17 cellular contexts compared by ENCODE assay signal in the genomic region with DNA sequence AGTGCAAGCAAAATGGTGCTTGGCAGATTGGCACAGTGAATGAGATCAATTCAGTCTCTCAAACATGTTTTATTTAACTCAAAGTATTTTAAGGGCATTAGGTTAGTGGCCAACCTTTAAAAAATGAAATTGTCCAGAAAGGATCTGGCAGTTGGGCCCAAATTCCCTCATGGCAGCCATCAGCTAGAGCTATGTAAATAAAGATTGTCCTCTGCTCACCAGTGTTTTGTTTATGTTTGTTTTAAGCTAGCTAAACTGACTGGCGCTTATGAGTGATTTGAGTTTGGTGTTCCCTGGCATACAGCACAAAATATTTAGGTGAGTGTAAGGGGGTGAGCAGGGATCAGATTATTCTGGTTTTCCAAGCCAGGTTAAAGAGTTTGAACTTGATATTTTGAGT. TPM values are rescaled to one million over a fixed set of nuclear protein-coding genes. Genes with fewer than 3 reads are reported as not detected.
DNase-seq lines count a peak whose midpoint lies in the region; ATAC-seq and TF ChIP-seq lines count a peak whose summit lies in the region.
"Had no signal": no experiment of that assay in that cellular context is flagged by ENCODE, and none has a peak within 500 bp of the region (broad histone marks: within the 10 kb centered on the region; RNA-seq: fewer than 3 reads in every experiment).

No MANE protein-coding gene starts in this region.

- no peak for DNase-seq in CD8-positive, alpha-beta memory T cell
- no peak for DNase-seq in T-cell
- DNase-seq in right lobe of liver = peak in 1 of 3 donors; percentile 61
- DNase-seq in suprapubic skin (ENCODE audit: low spot score in 2 of 2) = no peak
- DNase-seq in AG20443 (ENCODE audit: low spot score) = no peak
- DNase-seq: activated CD4-positive, CD25-positive, alpha-beta regulatory T cell treated with anti-CD3 and anti-CD28 coated beads, Interleukin-2, amount 50 U/mL, for 72 hours; activated CD8-positive, alpha-beta memory T cell treated with anti-CD3 and anti-CD28 coated beads, Interleukin-2, amount 50 U/mL, for 48 hours; COR-L47; GDM1; NCI-H1105; T-helper 1 cell had no signal

- no peak overlapping the region for H3K4me3 ChIP-seq in CD8-positive, alpha-beta memory T cell (ENCODE audit: low read length)
- H3K4me3 ChIP-seq in right lobe of liver = no peak overlapping the region
- no peak overlapping the region for H3K4me3 ChIP-seq in suprapubic skin
- H3K4me3 ChIP-seq: gastroesophageal sphincter had no signal

- no peak for ATAC-seq in T-cell (replicated peaks in 1 of 4)
- peak; percentile 88 to 97 (median 94) for ATAC-seq in right lobe of liver
- no peak for ATAC-seq in GM21515 (IDR thresholded peaks at IDR 0.05; ENCODE audit: unreplicated experiment)
- ATAC-seq: gastroesophageal sphincter had no signal

- no peak overlapping the region for H3K27ac ChIP-seq in CD8-positive, alpha-beta memory T cell (ENCODE audit: low read depth, low read length)
- H3K27ac ChIP-seq in right lobe of liver = peak overlapping the region in 2 of 3 donors; percentile 37 to 75
- no peak overlapping the region for H3K27ac ChIP-seq in suprapubic skin
- H3K27ac ChIP-seq: gastroesophageal sphincter, RWPE1 had no signal

- TF ChIP-seq POLR2A in right lobe of liver (IDR thresholded peaks at IDR 0.05) (no peak), suprapubic skin (IDR thresholded peaks at IDR 0.05) (no peak)

- POLR2A ChIA-PET in CD8-positive, alpha-beta memory T cell (lab: Charles Lee) = interaction anchor here (1.1 kb wide), 1 partner anchor 16 kb away, joined by 4 read pairs; no protein-coding TSS in a partner anchor
- POLR2A ChIA-PET in T-cell (lab: Charles Lee) = no interaction called here

- no peak for TF ChIP-seq EP300 in suprapubic skin (IDR thresholded peaks at IDR 0.05)

- CTCF ChIA-PET in CD8-positive, alpha-beta memory T cell (lab: Charles Lee) = no interaction called here
- CTCF ChIA-PET in T-cell (lab: Charles Lee) = no interaction called here

- H3K36me3 Mint-ChIP-seq in CD8-positive, alpha-beta memory T cell = peaks cover 0 to 46% (median 7%) of the 10 kb centered on the region in 3 donors
- peaks cover 32% of the 10 kb centered on the region for H3K36me3 Mint-ChIP-seq in T-cell

- peaks cover 14% of the 10 kb centered on the region for H3K36me3 ChIP-seq in CD8-positive, alpha-beta memory T cell (ENCODE audit: insufficient read depth, low read length)
- H3K36me3 ChIP-seq in right lobe of liver (peaks cover 0 to 8% (median 2%) of the 10 kb centered on the region in 4 donors), suprapubic skin (peaks cover 10% of the 10 kb centered on the region)

- no peaks in the 10 kb centered on the region for H3K27me3 ChIP-seq in CD8-positive, alpha-beta memory T cell (ENCODE audit: insufficient read depth, low read length, poor library complexity, severe bottlenecking)
- no peaks in the 10 kb centered on the region for H3K27me3 ChIP-seq in right lobe of liver
- no peaks in the 10 kb centered on the region for H3K27me3 ChIP-seq in suprapubic skin
- H3K27me3 ChIP-seq: gastroesophageal sphincter had no signal

- no peak for TF ChIP-seq CTCF in right lobe of liver (IDR thresholded peaks at IDR 0.05)
- TF ChIP-seq CTCF in suprapubic skin (IDR thresholded peaks at IDR 0.05) = no peak

- no peak overlapping the region for H3K4me3 Mint-ChIP-seq in CD8-positive, alpha-beta memory T cell
- H3K4me3 Mint-ChIP-seq in T-cell = no peak overlapping the region
- H3K4me3 Mint-ChIP-seq: nephron had no signal

- H3K27me3 Mint-ChIP-seq in CD8-positive, alpha-beta memory T cell = no peaks in the 10 kb centered on the region
- H3K27me3 Mint-ChIP-seq in T-cell = no peaks in the 10 kb centered on the region

- H3K4me1 Mint-ChIP-seq in CD8-positive, alpha-beta memory T cell = peaks cover 52 to 79% (median 76%) of the 10 kb centered on the region in 3 donors
- H3K4me1 Mint-ChIP-seq in T-cell = peaks cover 68 to 77% (median 70%) of the 10 kb centered on the region in 3 donors

- peak overlapping the region in 7 of 8 donors; percentile 57 to 86 (median 80) for H3K27ac Mint-ChIP-seq in CD8-positive, alpha-beta memory T cell
- peak overlapping the region; percentile 84 to 85 for H3K27ac Mint-ChIP-seq in T-cell

- H3K9me3 Mint-ChIP-seq in CD8-positive, alpha-beta memory T cell = no peaks in the 10 kb centered on the region
- H3K9me3 Mint-ChIP-seq in T-cell = no peaks in the 10 kb centered on the region

- H3K9me3 ChIP-seq in CD8-positive, alpha-beta memory T cell (ENCODE audit: low read length) = no peaks in the 10 kb centered on the region
- H3K9me3 ChIP-seq in right lobe of liver (no peaks in the 10 kb centered on the region), suprapubic skin (peaks cover 5% of the 10 kb centered on the region)
- H3K9me3 ChIP-seq: gastroesophageal sphincter had no signal

- H3K4me1 ChIP-seq in CD8-positive, alpha-beta memory T cell (ENCODE audit: insufficient read depth, low read length) = peaks cover 47% of the 10 kb centered on the region
- H3K4me1 ChIP-seq in right lobe of liver (peaks cover 0 to 43% (median 18%) of the 10 kb centered on the region in 4 donors), suprapubic skin (no peaks in the 10 kb centered on the region)

- intact Hi-C loops in right lobe of liver (cut with DNase I) = loop anchor here in 1 of 2 donors (10.0 kb wide), 1 partner anchor 75 kb away; no protein-coding TSS in a partner anchor

- whole genome bisulfite sequencing in right lobe of liver (ENCODE audit: insufficient coverage, low coverage, low lambda C conversion rate, missing lambda C conversion rate) = 31% methylated on average over 1 of the region's 1 CpG
- 79% methylated on average over 1 of the region's 1 CpG for WGBS in suprapubic skin

RNA-seq across cellular contexts. Expression of a gene that starts 18.1 kb away (rescaled TPM):
- 100 to 1,000 TPM; 164 to 172 TPM for total RNA-seq in CD8-positive, alpha-beta memory T cell
- 180 TPM for polyA plus RNA-seq in CD8-positive, alpha-beta memory T cell
- total RNA-seq in T-cell = 100 to 1,000 TPM; 117 to 153 (median 142) TPM
- total RNA-seq in right lobe of liver = 10 to 100 TPM; 24.0 to 40.6 (median 32.4) TPM
- total RNA-seq in suprapubic skin = 10 to 100 TPM; 34.4 to 52.9 (median 40.2) TPM

RNA-seq across cellular contexts. Expression of a gene that starts 26.1 kb away (rescaled TPM):
- 10 to 100 TPM; 11.6 to 12.1 TPM for total RNA-seq in CD8-positive, alpha-beta memory T cell
- polyA plus RNA-seq in CD8-positive, alpha-beta memory T cell = 45.8 TPM
- total RNA-seq in T-cell = 10 to 100 TPM; 28.1 to 46.5 (median 41.4) TPM
- total RNA-seq in right lobe of liver = 10 to 100 TPM in 5 of 6 experiments, 1 to 10 TPM in 1; 10.0 to 24.4 (median 14.2) TPM
- 10 to 100 TPM; 12.8 to 25.1 (median 19.3) TPM for total RNA-seq in suprapubic skin

RNA-seq across cellular contexts. Expression of a gene that starts 52.3 kb away (rescaled TPM):
- 1 to 10 TPM; 4.4 to 5.2 TPM for total RNA-seq in CD8-positive, alpha-beta memory T cell
- polyA plus RNA-seq in CD8-positive, alpha-beta memory T cell = 0.40 TPM
- total RNA-seq in T-cell = 10 to 100 TPM; 27.0 to 43.0 (median 32.0) TPM
- 1 to 10 TPM; 1.3 to 7.8 (median 5.3) TPM for total RNA-seq in right lobe of liver
- total RNA-seq in suprapubic skin = 10 to 100 TPM in 3 of 4 donors, 1 to 10 TPM in 1; 4.4 to 41.8 (median 16.3) TPM

RNA-seq across cellular contexts. Expression of a gene that starts 52.4 kb away (rescaled TPM):
- total RNA-seq in CD8-positive, alpha-beta memory T cell = 1 to 10 TPM in 1 of 2 experiments, under 1 TPM in 1; 0.33 to 1.1 TPM
- polyA plus RNA-seq in CD8-positive, alpha-beta memory T cell = 0.44 TPM
- total RNA-seq in T-cell (1 to 10 TPM in 3 of 5 donors, under 1 TPM in 1, not detected in 1; 0.65 to 4.3 (median 2.3) TPM), right lobe of liver (1 to 10 TPM in 2 of 6 experiments, under 1 TPM in 4; 0.49 to 1.6 (median 0.85) TPM), suprapubic skin (1 to 10 TPM in 2 of 4 donors, under 1 TPM in 1, not detected in 1; 0.86 to 2.7 (median 1.3) TPM)
- total RNA-seq: temporal lobe had no signal

RNA-seq across cellular contexts. Expression of a gene that starts 58.9 kb away (rescaled TPM):
- 100 to 1,000 TPM; 288 to 297 TPM for total RNA-seq in CD8-positive, alpha-beta memory T cell
- 937 TPM for polyA plus RNA-seq in CD8-positive, alpha-beta memory T cell
- total RNA-seq in T-cell = 100 to 1,000 TPM; 341 to 489 (median 428) TPM
- 1 to 10 TPM in 4 of 6 experiments, under 1 TPM in 2; 0.73 to 1.7 (median 1.1) TPM for total RNA-seq in right lobe of liver
- 1 to 10 TPM in 2 of 4 donors, under 1 TPM in 2; 0.26 to 3.9 (median 1.4) TPM for total RNA-seq in suprapubic skin
- total RNA-seq: chondrocyte, temporal lobe had no signal

Comparison
In these comparisons a context has a peak if more than half of its experiments do, and no peak if none do; other contexts are left out.
1. H3K27ac ChIP-seq: peak in right lobe of liver (2 of 3); none in CD8-positive, alpha-beta memory T cell (single experiment) and suprapubic skin (single experiment).
2. ATAC-seq: peak in right lobe of liver (4 of 4); none in T-cell (0 of 4) and GM21515 (single experiment).